ENCODE assay signal across 23 cellular contexts in the genomic region with DNA sequence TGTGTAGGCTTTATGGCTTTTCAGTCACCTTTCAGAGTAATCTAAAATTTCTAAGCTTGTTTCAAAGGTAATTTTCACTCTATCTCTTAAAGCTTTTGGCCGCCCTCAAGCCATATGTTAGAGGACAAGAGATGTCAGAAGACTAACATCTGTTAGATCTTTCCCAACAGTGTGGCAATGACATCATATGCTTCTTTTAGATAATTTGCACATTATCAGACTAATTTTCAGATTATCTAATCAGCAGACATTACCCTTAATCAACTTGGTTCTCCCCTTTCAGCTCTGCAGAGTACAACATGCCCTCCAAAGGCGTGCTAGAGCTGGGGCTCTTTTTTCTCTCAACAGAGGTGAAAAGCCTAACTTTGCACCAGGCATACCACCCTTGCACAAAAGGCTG.
"Had no signal": no experiment of that assay in that cellular context is flagged by ENCODE, and none has a peak within 500 bp of the region (broad histone marks: within the 10 kb centered on the region; RNA-seq: fewer than 3 reads in every experiment).

No MANE protein-coding gene starts in this region.

- H3K27ac ChIP-seq: lower lobe of right lung, sigmoid colon, thoracic aorta, vagina had no signal

- H3K4me1 ChIP-seq: lower lobe of right lung, sigmoid colon, vagina had no signal

- H3K36me3 ChIP-seq: lower lobe of right lung, sigmoid colon, thoracic aorta, vagina had no signal

- H3K9me3 ChIP-seq: gastrocnemius medialis, lower lobe of right lung, mucosa of descending colon, sigmoid colon, thoracic aorta, vagina had no signal

- ATAC-seq: lower lobe of right lung, mucosa of descending colon had no signal

- H3K4me3 ChIP-seq: gastrocnemius medialis, lower lobe of right lung, mucosa of descending colon, sigmoid colon, thoracic aorta, vagina had no signal

- H3K27me3 ChIP-seq: gastrocnemius medialis, sigmoid colon, vagina had no signal

- FAIRE-seq: TTC549 had no signal

- DNase-seq: activated CD4-positive, alpha-beta T cell treated with anti-CD3 and anti-CD28 coated beads for 1 hour; activated CD4-positive, alpha-beta T cell treated with anti-CD3 and anti-CD28 coated beads, Interleukin-2, amount 50 U/mL, for 1 hour; activated gamma-delta T cell treated with Interleukin-2 at 50 U/mL for 16 hours; activated T-cell treated with anti-CD3 and anti-CD28 coated beads, Interleukin-2, amount 50 U/mL, for 1 hour; aorta; central memory CD4-positive, alpha-beta T cell; dermis blood vessel endothelial cell; effector CD8-positive, alpha-beta T cell; gastrocnemius medialis; head of caudate nucleus; islet precursor cell; lower lobe of right lung; mesendoderm; mucosa of descending colon; naive B cell; nucleus accumbens; sigmoid colon; stimulated activated CD4-positive, alpha-beta T cell treated with anti-CD3 and anti-CD28 coated beads, Interleukin-2, amount 100 ng/mL, for 48 hours; stimulated activated CD8-positive, alpha-beta memory T cell treated with anti-CD3 and anti-CD28 coated beads, Interleukin-4, amount 100 ng/mL, for 48 hours; stimulated activated naive CD4-positive, alpha-beta T cell treated with Interleukin-2 at 50 U/mL for 16 hours had no signal
